In the genomic region with DNA sequence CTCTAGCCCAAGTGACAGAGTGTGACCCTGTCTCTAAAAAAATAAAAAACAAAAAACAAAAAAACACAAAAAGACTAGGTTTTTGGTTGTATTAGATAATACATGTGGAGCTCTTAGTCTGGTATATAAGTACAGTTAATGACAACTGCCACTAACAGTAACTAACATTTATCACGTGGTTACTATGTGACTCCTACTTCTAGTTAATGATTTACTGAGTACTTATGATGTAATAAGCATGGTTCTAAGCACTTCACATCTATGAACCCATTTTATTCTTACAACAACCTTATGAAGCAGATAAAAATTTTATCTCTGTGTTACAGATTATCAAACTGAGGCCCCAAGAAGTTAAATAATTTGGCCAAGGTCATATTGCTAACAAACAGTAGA, we compare ENCODE assay signal across 1 cellular context.
TF ChIP-seq lines count a peak whose summit lies in the region.

No MANE protein-coding gene starts in this region.

TF ChIP-seq in K562, 482 proteins besides CTCF, POLR2A, EP300 and RAD21 (continued from another document):
- no peak for TF ChIP-seq RB1 (IDR thresholded peaks at IDR 0.05; ENCODE audit: low read depth)
- no peak for TF ChIP-seq CEBPG (CRISPR knock-in tag; IDR thresholded peaks at IDR 0.05)
- TF ChIP-seq CEBPG (tag; conservative IDR thresholded peaks at IDR 0.05 in 1 of 2, IDR thresholded peaks at IDR 0.05 in 1 of 2): peak in 1 of 2 experiments; percentile 48; a peak in 1 of 4 replicates
